1 cellular context compared by ENCODE assay signal in the genomic region with DNA sequence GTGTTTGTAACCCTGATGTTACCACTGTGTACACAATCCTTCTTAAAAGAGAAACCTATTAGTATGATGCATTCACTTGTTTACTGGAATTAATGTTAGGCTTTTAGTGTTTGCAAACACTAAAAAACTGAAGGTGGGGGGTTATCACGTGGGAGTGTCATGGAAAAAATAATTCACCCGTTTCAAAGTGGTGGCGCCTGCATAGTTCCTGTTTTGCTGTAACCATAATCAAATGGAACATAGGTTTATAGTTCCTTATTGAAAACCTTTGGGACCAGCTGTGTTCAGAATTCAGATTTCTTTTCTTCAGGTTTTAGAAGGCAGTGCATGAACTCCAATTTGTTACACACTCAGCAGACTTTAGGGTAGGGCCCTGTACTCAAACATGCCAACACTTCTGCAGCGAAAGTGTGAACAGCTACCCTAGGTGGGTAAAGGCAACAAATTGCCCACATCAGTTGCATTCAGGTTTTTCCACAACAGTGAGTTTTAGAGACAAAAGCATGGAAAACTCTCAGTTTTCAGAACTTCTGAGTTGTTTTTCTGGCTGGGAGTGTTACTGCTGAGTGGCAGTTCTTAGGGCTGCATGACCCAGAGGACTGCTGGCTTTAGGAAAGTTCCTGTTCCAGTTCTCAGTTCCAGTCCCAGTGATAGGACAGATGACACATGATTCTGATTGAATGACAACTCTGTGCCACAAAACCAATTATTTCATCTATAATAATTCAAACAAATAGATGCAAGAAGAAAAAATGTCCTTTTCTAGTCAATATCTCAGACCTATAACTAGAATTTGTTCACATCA.
TF ChIP-seq lines count a peak whose summit lies in the region.

No MANE protein-coding gene starts in this region.

TF ChIP-seq in K562, 482 proteins besides CTCF, POLR2A, EP300 and RAD21 (continued from another document):
- TF ChIP-seq, protein P1, sequence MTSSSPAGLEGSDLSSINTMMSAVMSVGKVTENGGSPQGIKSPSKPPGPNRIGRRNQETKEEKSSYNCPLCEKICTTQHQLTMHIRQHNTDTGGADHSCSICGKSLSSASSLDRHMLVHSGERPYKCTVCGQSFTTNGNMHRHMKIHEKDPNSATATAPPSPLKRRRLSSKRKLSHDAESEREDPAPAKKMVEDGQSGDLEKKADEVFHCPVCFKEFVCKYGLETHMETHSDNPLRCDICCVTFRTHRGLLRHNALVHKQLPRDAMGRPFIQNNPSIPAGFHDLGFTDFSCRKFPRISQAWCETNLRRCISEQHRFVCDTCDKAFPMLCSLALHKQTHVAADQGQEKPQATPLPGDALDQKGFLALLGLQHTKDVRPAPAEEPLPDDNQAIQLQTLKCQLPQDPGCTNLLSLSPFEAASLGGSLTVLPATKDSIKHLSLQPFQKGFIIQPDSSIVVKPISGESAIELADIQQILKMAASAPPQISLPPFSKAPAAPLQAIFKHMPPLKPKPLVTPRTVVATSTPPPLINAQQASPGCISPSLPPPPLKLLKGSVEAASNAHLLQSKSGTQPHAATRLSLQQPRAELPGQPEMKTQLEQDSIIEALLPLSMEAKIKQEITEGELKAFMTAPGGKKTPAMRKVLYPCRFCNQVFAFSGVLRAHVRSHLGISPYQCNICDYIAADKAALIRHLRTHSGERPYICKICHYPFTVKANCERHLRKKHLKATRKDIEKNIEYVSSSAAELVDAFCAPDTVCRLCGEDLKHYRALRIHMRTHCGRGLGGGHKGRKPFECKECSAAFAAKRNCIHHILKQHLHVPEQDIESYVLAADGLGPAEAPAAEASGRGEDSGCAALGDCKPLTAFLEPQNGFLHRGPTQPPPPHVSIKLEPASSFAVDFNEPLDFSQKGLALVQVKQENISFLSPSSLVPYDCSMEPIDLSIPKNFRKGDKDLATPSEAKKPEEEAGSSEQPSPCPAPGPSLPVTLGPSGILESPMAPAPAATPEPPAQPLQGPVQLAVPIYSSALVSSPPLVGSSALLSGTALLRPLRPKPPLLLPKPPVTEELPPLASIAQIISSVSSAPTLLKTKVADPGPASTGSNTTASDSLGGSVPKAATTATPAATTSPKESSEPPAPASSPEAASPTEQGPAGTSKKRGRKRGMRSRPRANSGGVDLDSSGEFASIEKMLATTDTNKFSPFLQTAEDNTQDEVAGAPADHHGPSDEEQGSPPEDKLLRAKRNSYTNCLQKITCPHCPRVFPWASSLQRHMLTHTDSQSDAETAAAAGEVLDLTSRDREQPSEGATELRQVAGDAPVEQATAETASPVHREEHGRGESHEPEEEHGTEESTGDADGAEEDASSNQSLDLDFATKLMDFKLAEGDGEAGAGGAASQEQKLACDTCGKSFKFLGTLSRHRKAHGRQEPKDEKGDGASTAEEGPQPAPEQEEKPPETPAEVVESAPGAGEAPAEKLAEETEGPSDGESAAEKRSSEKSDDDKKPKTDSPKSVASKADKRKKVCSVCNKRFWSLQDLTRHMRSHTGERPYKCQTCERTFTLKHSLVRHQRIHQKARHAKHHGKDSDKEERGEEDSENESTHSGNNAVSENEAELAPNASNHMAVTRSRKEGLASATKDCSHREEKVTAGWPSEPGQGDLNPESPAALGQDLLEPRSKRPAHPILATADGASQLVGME (CRISPR knock-in tag; IDR thresholded peaks at IDR 0.05): no peak
- TF ChIP-seq, protein P2, sequence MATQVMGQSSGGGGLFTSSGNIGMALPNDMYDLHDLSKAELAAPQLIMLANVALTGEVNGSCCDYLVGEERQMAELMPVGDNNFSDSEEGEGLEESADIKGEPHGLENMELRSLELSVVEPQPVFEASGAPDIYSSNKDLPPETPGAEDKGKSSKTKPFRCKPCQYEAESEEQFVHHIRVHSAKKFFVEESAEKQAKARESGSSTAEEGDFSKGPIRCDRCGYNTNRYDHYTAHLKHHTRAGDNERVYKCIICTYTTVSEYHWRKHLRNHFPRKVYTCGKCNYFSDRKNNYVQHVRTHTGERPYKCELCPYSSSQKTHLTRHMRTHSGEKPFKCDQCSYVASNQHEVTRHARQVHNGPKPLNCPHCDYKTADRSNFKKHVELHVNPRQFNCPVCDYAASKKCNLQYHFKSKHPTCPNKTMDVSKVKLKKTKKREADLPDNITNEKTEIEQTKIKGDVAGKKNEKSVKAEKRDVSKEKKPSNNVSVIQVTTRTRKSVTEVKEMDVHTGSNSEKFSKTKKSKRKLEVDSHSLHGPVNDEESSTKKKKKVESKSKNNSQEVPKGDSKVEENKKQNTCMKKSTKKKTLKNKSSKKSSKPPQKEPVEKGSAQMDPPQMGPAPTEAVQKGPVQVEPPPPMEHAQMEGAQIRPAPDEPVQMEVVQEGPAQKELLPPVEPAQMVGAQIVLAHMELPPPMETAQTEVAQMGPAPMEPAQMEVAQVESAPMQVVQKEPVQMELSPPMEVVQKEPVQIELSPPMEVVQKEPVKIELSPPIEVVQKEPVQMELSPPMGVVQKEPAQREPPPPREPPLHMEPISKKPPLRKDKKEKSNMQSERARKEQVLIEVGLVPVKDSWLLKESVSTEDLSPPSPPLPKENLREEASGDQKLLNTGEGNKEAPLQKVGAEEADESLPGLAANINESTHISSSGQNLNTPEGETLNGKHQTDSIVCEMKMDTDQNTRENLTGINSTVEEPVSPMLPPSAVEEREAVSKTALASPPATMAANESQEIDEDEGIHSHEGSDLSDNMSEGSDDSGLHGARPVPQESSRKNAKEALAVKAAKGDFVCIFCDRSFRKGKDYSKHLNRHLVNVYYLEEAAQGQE (CRISPR knock-in tag; IDR thresholded peaks at IDR 0.05; ENCODE audit: low read depth): no peak
- TF ChIP-seq ZNF507 (tag; conservative IDR thresholded peaks at IDR 0.05) (no peak), FOXA3 (CRISPR knock-in tag; conservative IDR thresholded peaks at IDR 0.05 in 1 of 2, IDR thresholded peaks at IDR 0.05 in 1 of 2) (0 out of 4 replicates have a peak, but pooled peaks of 1 of the 2 experiments have one; percentile 24), FOXJ2 (tag; IDR thresholded peaks at IDR 0.05) (0 out of 2 replicates have a peak, but pooled peaks have one; percentile 33), FOXA1 (IDR thresholded peaks at IDR 0.05; ENCODE audit: borderline replicate concordance) (no peak), FOSL1 (tag; conservative IDR thresholded peaks at IDR 0.05) (peak; percentile 56), JUND (IDR thresholded peaks at IDR 0.05; ENCODE audit: borderline replicate concordance, low read depth, low read length) (no peak), JUND (tag; IDR thresholded peaks at IDR 0.05; ENCODE audit: borderline replicate concordance, low read depth, low read length) (0 out of 3 replicates have a peak, but pooled peaks have one; percentile 29), TAF9B (IDR thresholded peaks at IDR 0.05; ENCODE audit: partially characterized antibody) (no peak), HNRNPH1 (optimal IDR thresholded peaks at IDR 0.05; ENCODE audit: low read depth, low read length) (no peak)
- TF ChIP-seq, protein P3, sequence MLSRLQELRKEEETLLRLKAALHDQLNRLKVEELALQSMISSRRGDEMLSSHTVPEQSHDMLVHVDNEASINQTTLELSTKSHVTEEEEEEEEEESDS (CRISPR knock-in tag; IDR thresholded peaks at IDR 0.05): no peak
- TF ChIP-seq, protein P4, sequence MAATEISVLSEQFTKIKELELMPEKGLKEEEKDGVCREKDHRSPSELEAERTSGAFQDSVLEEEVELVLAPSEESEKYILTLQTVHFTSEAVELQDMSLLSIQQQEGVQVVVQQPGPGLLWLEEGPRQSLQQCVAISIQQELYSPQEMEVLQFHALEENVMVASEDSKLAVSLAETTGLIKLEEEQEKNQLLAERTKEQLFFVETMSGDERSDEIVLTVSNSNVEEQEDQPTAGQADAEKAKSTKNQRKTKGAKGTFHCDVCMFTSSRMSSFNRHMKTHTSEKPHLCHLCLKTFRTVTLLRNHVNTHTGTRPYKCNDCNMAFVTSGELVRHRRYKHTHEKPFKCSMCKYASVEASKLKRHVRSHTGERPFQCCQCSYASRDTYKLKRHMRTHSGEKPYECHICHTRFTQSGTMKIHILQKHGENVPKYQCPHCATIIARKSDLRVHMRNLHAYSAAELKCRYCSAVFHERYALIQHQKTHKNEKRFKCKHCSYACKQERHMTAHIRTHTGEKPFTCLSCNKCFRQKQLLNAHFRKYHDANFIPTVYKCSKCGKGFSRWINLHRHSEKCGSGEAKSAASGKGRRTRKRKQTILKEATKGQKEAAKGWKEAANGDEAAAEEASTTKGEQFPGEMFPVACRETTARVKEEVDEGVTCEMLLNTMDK (IDR thresholded peaks at IDR 0.05; ENCODE audit: borderline replicate concordance, insufficient read depth, low read depth, low read length, poor library complexity, severe bottlenecking): no peak
- TF ChIP-seq, protein P5, sequence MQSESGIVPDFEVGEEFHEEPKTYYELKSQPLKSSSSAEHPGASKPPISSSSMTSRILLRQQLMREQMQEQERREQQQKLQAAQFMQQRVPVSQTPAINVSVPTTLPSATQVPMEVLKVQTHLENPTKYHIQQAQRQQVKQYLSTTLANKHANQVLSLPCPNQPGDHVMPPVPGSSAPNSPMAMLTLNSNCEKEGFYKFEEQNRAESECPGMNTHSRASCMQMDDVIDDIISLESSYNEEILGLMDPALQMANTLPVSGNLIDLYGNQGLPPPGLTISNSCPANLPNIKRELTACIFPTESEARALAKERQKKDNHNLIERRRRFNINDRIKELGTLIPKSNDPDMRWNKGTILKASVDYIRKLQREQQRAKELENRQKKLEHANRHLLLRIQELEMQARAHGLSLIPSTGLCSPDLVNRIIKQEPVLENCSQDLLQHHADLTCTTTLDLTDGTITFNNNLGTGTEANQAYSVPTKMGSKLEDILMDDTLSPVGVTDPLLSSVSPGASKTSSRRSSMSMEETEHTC (IDR thresholded peaks at IDR 0.05): no peak
